ENCODE assay signal across 10 cellular contexts in genomic region chr2:45992021-45992745, GRCh38.
DNase-seq lines count a peak whose midpoint lies in the region; ATAC-seq and TF ChIP-seq lines count a peak whose summit lies in the region.
"Had no signal": no experiment of that assay in that cellular context is flagged by ENCODE, and none has a peak within 500 bp of the region (broad histone marks: within the 10 kb centered on the region; RNA-seq: fewer than 3 reads in every experiment).

No MANE protein-coding gene starts in this region.

- ATAC-seq in mucosa of descending colon, result peak; percentile 93
- no peak for ATAC-seq in GM21390 (IDR thresholded peaks at IDR 0.05; ENCODE audit: unreplicated experiment)

- CTCF ChIA-PET in activated CD4-positive, alpha-beta memory T cell treated with anti-CD3 and anti-CD28 coated beads for 36 hours (lab: Charles Lee), result interaction anchor here (0.6 to 3.1 kb wide), 10 partner anchors 14 to 658 kb away, joined by 3 to 25 read pairs (median 6); no protein-coding TSS in a partner anchor

- H3K9ac ChIP-seq in colonic mucosa (ENCODE audit: low read depth in 2 of 2, low read length in 2 of 2), result peak overlapping the region in 1 of 2 donors; percentile 66

- no peaks in the 10 kb centered on the region for H3K9me3 Mint-ChIP-seq in activated CD4-positive, alpha-beta memory T cell treated with anti-CD3 and anti-CD28 coated beads for 36 hours
- H3K9me3 Mint-ChIP-seq: stimulated activated naive CD8-positive, alpha-beta T cell treated with anti-CD3 and anti-CD28 coated beads, Interleukin-15, Interleukin-2, amounts not matched to agents 100 ng/mL and 50 ng/mL, for 24 hours had no signal

- peak overlapping the region; percentile 55 for H3K27ac ChIP-seq in colonic mucosa

- H3K27ac Mint-ChIP-seq in activated CD4-positive, alpha-beta memory T cell treated with anti-CD3 and anti-CD28 coated beads for 36 hours, result no peak overlapping the region
- H3K27ac Mint-ChIP-seq: stimulated activated naive CD8-positive, alpha-beta T cell treated with anti-CD3 and anti-CD28 coated beads, Interleukin-15, Interleukin-2, amounts not matched to agents 100 ng/mL and 50 ng/mL, for 24 hours had no signal

- H3K4me3 Mint-ChIP-seq in activated CD4-positive, alpha-beta memory T cell treated with anti-CD3 and anti-CD28 coated beads for 36 hours, result no peak overlapping the region
- H3K4me3 Mint-ChIP-seq: stimulated activated naive CD8-positive, alpha-beta T cell treated with anti-CD3 and anti-CD28 coated beads, Interleukin-15, Interleukin-2, amounts not matched to agents 100 ng/mL and 50 ng/mL, for 24 hours had no signal

- peaks cover 5% of the 10 kb centered on the region for H3K4me1 Mint-ChIP-seq in activated CD4-positive, alpha-beta memory T cell treated with anti-CD3 and anti-CD28 coated beads for 36 hours (ENCODE audit: low read depth)

- peak; percentile 81 for DNase-seq in AG08396 (ENCODE audit: low spot score)
- peak; percentile 91 for DNase-seq in LoVo (ENCODE audit: low spot score)
- DNase-seq in colonic mucosa, result peak; percentile 84
- DNase-seq in mucosa of descending colon, result peak; percentile 65 to 85 (median 72)
- DNase-seq in activated CD4-positive, alpha-beta memory T cell treated with anti-CD3 and anti-CD28 coated beads for 36 hours, result no peak
- DNase-seq in amygdala (lab: John Stamatoyannopoulos, UW), result no peak
- no peak for DNase-seq in GF-D8 (lab: John Stamatoyannopoulos, UW)
- DNase-seq: DND-41 had no signal

- H3K4me3 ChIP-seq in colonic mucosa (no peak overlapping the region), mucosa of descending colon (no peak overlapping the region)

- no peaks in the 10 kb centered on the region for H3K9me3 ChIP-seq in colonic mucosa
- H3K9me3 ChIP-seq in mucosa of descending colon, result no peaks in the 10 kb centered on the region

- H3K27me3 Mint-ChIP-seq in activated CD4-positive, alpha-beta memory T cell treated with anti-CD3 and anti-CD28 coated beads for 36 hours, result no peaks in the 10 kb centered on the region
- H3K27me3 Mint-ChIP-seq: stimulated activated naive CD8-positive, alpha-beta T cell treated with anti-CD3 and anti-CD28 coated beads, Interleukin-15, Interleukin-2, amounts not matched to agents 100 ng/mL and 50 ng/mL, for 24 hours had no signal

- POLR2A ChIA-PET in activated CD4-positive, alpha-beta memory T cell treated with anti-CD3 and anti-CD28 coated beads for 36 hours (lab: Charles Lee), result no interaction called here

- no peaks in the 10 kb centered on the region for H3K27me3 ChIP-seq in colonic mucosa

- H3K4me1 ChIP-seq in colonic mucosa (peaks cover 15% of the 10 kb centered on the region), mucosa of descending colon (ENCODE audit: low read depth) (peaks cover 12% of the 10 kb centered on the region)

- intact Hi-C loops in colonic mucosa (cut with DNase I) (no loop called here), mucosa of descending colon (cut with DNase I, micrococcal nuclease) (loop anchor here in 1 of 2 donors (2.0 kb wide), 1 partner anchor 469 kb away; no protein-coding TSS in a partner anchor)
- intact Hi-C loops in activated CD4-positive, alpha-beta memory T cell treated with anti-CD3 and anti-CD28 coated beads for 36 hours (cut with micrococcal nuclease), result loop anchor here (10.0 kb wide), 1 partner anchor 663 kb away; no protein-coding TSS in a partner anchor

- no peaks in the 10 kb centered on the region for H3K36me3 ChIP-seq in colonic mucosa
- no peaks in the 10 kb centered on the region for H3K36me3 ChIP-seq in mucosa of descending colon (ENCODE audit: low read depth)

- TF ChIP-seq CTCF in colonic mucosa (IDR thresholded peaks at IDR 0.05) (no peak), mucosa of descending colon (IDR thresholded peaks at IDR 0.05) (no peak)

- H3K36me3 Mint-ChIP-seq in activated CD4-positive, alpha-beta memory T cell treated with anti-CD3 and anti-CD28 coated beads for 36 hours, result no peaks in the 10 kb centered on the region

Comparison
In these comparisons a context has a peak if more than half of its experiments do, and no peak if none do; other contexts are left out.
1. DNase-seq: peak in AG08396 (single experiment), LoVo (single experiment), colonic mucosa (single experiment) and mucosa of descending colon (3 of 3); none in activated CD4-positive, alpha-beta memory T cell treated with anti-CD3 and anti-CD28 coated beads for 36 hours (single experiment), amygdala (0 of 56) and GF-D8 (single experiment).